ENCODE assay signal across 8 cellular contexts in the genomic region with DNA sequence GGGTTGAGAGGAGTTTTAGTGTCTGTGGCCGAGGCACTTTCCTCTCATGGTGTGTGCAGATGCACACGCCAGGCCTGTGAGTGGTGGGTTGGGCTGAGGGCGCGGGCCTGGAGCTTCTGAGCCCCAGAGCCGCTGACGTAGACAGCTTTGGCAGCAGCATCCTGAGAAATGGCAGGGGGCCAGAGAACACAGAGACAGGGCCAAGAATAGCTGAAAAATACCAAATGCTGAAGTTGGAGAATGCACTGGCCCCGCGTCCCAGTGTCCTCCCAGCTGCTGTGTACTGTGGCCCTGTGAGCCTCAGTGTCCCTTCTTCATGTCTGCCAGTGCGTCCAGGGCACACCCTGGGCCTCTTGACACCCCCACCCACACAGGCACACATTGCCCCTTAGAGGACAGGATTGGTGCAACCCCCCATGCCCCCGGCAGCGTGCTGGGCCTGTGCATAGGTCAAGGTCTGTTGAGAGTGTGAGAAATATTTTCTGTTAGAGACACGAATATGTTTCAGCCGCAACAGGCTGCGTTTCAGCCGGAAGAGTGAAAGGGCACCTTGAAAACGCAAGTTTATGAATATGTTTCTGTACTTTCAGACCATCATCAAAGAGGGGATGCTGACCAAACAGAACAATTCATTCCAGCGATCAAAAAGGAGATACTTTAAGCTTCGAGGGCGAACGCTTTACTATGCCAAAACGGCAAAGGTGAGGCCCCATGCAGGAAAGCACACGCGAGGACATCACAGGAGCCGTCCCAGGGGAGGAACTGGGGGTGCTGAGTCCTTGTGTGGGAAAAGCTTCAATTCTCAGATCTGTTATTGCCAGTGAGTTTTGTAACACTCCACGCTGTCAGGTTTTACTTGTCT. TPM values are rescaled to one million over a fixed set of nuclear protein-coding genes. Genes with fewer than 3 reads are reported as not detected.
A peak's percentile ranks its signal among the peaks of the same experiment; 100 is the strongest.
DNase-seq lines count a peak whose midpoint lies in the region; TF ChIP-seq lines count a peak whose summit lies in the region.

No MANE protein-coding gene starts in this region.

- peaks cover 0 to 11% (median 0%) of the 10 kb centered on the region in 11 experiments; a peak in 6 of 22 replicates for H3K9me3 ChIP-seq in BLaER1 treated with 17β-estradiol and CSF1 and Interleukin-3, amounts not matched to agents 10 nM and 100 nM (replicated peaks in 1 of 11)
- no peaks in the 10 kb centered on the region for H3K9me3 ChIP-seq in parathyroid adenoma (ENCODE audit: control insufficient read depth, low read length)

- H3K4me3 ChIP-seq in BLaER1 treated with 17β-estradiol and CSF1 and Interleukin-3, amounts not matched to agents 10 nM and 100 nM: peak overlapping the region in 2 of 10 experiments; percentile 43 to 44; a peak in 2 of 20 replicates
- no peak overlapping the region for H3K4me3 ChIP-seq in fibroblast of villous mesenchyme (ENCODE audit: low read depth, low read length)
- H3K4me3 ChIP-seq in parathyroid adenoma (ENCODE audit: low read depth, low read length): no peak overlapping the region

- H3K27ac Mint-ChIP-seq in activated T-helper 2 cell treated with anti-CD3 and anti-CD28 coated beads, Interferon-gamma antibody, Interleukin-2, Interleukin-4, amounts not matched to agents 10 μg/mL and 5 μg/mL and 100 μg/mL, durations not matched to agents 14 hours and 24 hours and 36 hours: no peak overlapping the region

- H4K20me1 ChIP-seq in BLaER1 treated with 17β-estradiol and CSF1 and Interleukin-3, amounts not matched to agents 10 nM and 100 nM: peaks cover 49 to 100% (median 96%) of the 10 kb centered on the region in 11 experiments; a peak in 21 of 22 replicates

- no peaks in the 10 kb centered on the region for H3K9me3 Mint-ChIP-seq in activated T-helper 2 cell treated with anti-CD3 and anti-CD28 coated beads, Interferon-gamma antibody, Interleukin-2, Interleukin-4, amounts not matched to agents 10 μg/mL and 5 μg/mL and 100 μg/mL, durations not matched to agents 14 hours and 24 hours and 36 hours

- no peaks in the 10 kb centered on the region for H3K27me3 ChIP-seq in BLaER1 treated with 17β-estradiol and CSF1 and Interleukin-3, amounts not matched to agents 10 nM and 100 nM
- no peaks in the 10 kb centered on the region for H3K27me3 ChIP-seq in parathyroid adenoma (ENCODE audit: control insufficient read depth, insufficient read depth, low read length)

- peak overlapping the region in 7 of 11 experiments; percentile 2 to 74 (median 24); a peak in 7 of 22 replicates for H3K27ac ChIP-seq in BLaER1 treated with 17β-estradiol and CSF1 and Interleukin-3, amounts not matched to agents 10 nM and 100 nM
- peak overlapping the region; percentile 65 for H3K27ac ChIP-seq in parathyroid adenoma

- H2AFZ ChIP-seq in parathyroid adenoma: peak overlapping the region; percentile 75

- peaks cover 40% of the 10 kb centered on the region for H3K4me1 Mint-ChIP-seq in activated T-helper 2 cell treated with anti-CD3 and anti-CD28 coated beads, Interferon-gamma antibody, Interleukin-2, Interleukin-4, amounts not matched to agents 10 μg/mL and 5 μg/mL and 100 μg/mL, durations not matched to agents 14 hours and 24 hours and 36 hours (ENCODE audit: low read depth)

- TF ChIP-seq CTCF in fibroblast of villous mesenchyme (IDR thresholded peaks at IDR 0.05; ENCODE audit: insufficient read depth, low read depth, low read length) (no peak), parathyroid adenoma (IDR thresholded peaks at IDR 0.05) (no peak), GM10266 (IDR thresholded peaks at IDR 0.05; ENCODE audit: control insufficient read depth, insufficient read depth, low read depth, missing control alignments) (no peak)

- H3K36me3 ChIP-seq in BLaER1 treated with 17β-estradiol and CSF1 and Interleukin-3, amounts not matched to agents 10 nM and 100 nM: peaks cover 41 to 91% (median 72%) of the 10 kb centered on the region in 11 experiments
- no peaks in the 10 kb centered on the region for H3K36me3 ChIP-seq in parathyroid adenoma (ENCODE audit: control insufficient read depth, insufficient read depth, low read length)

- H3K9ac ChIP-seq in BLaER1 treated with 17β-estradiol and CSF1 and Interleukin-3, amounts not matched to agents 10 nM and 100 nM: peak overlapping the region in 8 of 11 experiments; percentile 2 to 70 (median 33); a peak in 10 of 22 replicates
- H3K9ac ChIP-seq in parathyroid adenoma: no peak overlapping the region

- DNase-seq in SHP77 (lab: John Stamatoyannopoulos, UW) (peak; percentile 86 to 87), fibroblast of villous mesenchyme (ENCODE audit: low read depth) (peak; percentile 97), GM10266 (ENCODE audit: extremely low spot score) (no peak), NCI-H345 treated with DMSO at 0.1 percent for 48 hours (lab: John Stamatoyannopoulos, UW; ENCODE audit: unreplicated experiment) (no peak), NOMO-1 treated with dmso at 0.1 percent for 144 hours (lab: John Stamatoyannopoulos, UW; ENCODE audit: unreplicated experiment) (no peak)
- no peak for DNase-seq in activated T-helper 2 cell treated with anti-CD3 and anti-CD28 coated beads, Interferon-gamma antibody, Interleukin-2, Interleukin-4, amounts not matched to agents 10 μg/mL and 5 μg/mL and 100 μg/mL, durations not matched to agents 14 hours and 24 hours and 36 hours (ENCODE audit: low spot score)

- H3K27me3 Mint-ChIP-seq in activated T-helper 2 cell treated with anti-CD3 and anti-CD28 coated beads, Interferon-gamma antibody, Interleukin-2, Interleukin-4, amounts not matched to agents 10 μg/mL and 5 μg/mL and 100 μg/mL, durations not matched to agents 14 hours and 24 hours and 36 hours (ENCODE audit: low read depth): no peaks in the 10 kb centered on the region

- peak overlapping the region; percentile 73 to 97 (median 91) for H3K4me2 ChIP-seq in BLaER1 treated with 17β-estradiol and CSF1 and Interleukin-3, amounts not matched to agents 10 nM and 100 nM
- peak overlapping the region; percentile 18 for H3K4me2 ChIP-seq in parathyroid adenoma (ENCODE audit: low read length)

- peaks cover 52 to 74% (median 55%) of the 10 kb centered on the region in 10 experiments for H3K4me1 ChIP-seq in BLaER1 treated with 17β-estradiol and CSF1 and Interleukin-3, amounts not matched to agents 10 nM and 100 nM
- H3K4me1 ChIP-seq in parathyroid adenoma: peaks cover 11% of the 10 kb centered on the region

- H3K4me3 Mint-ChIP-seq in activated T-helper 2 cell treated with anti-CD3 and anti-CD28 coated beads, Interferon-gamma antibody, Interleukin-2, Interleukin-4, amounts not matched to agents 10 μg/mL and 5 μg/mL and 100 μg/mL, durations not matched to agents 14 hours and 24 hours and 36 hours (ENCODE audit: low read depth): no peak overlapping the region

- H3K36me3 Mint-ChIP-seq in activated T-helper 2 cell treated with anti-CD3 and anti-CD28 coated beads, Interferon-gamma antibody, Interleukin-2, Interleukin-4, amounts not matched to agents 10 μg/mL and 5 μg/mL and 100 μg/mL, durations not matched to agents 14 hours and 24 hours and 36 hours (ENCODE audit: low read depth): peaks cover 31% of the 10 kb centered on the region

- H3K79me2 ChIP-seq in parathyroid adenoma: no peaks in the 10 kb centered on the region

- intact Hi-C loops in activated T-helper 2 cell treated with anti-CD3 and anti-CD28 coated beads, Interferon-gamma antibody, Interleukin-2, Interleukin-4, amounts not matched to agents 10 μg/mL and 5 μg/mL and 100 μg/mL, durations not matched to agents 14 hours and 24 hours and 36 hours (cut with micrococcal nuclease): loop anchor here (2.0 to 10.0 kb wide), 2 partner anchors 57 kb away; no protein-coding TSS in a partner anchor

RNA-seq across cellular contexts. Expression of a gene that starts 33.6 kb away (rescaled TPM):
- total RNA-seq in fibroblast of villous mesenchyme: 10.0 and 16.0 TPM in 2 replicates
- total RNA-seq in activated T-helper 2 cell treated with anti-CD3 and anti-CD28 coated beads, Interferon-gamma antibody, Interleukin-2, Interleukin-4, amounts not matched to agents 10 μg/mL and 5 μg/mL and 100 μg/mL, durations not matched to agents 14 hours and 24 hours and 36 hours: 52.3 and 58.3 TPM in 2 replicates

Comparison
In these comparisons a context has a peak if more than half of its experiments do, and no peak if none do; other contexts are left out.
1. DNase-seq: peak in SHP77 (2 of 2) and fibroblast of villous mesenchyme (single experiment); none in GM10266 (single experiment), NCI-H345 treated with DMSO at 0.1 percent for 48 hours (single experiment), NOMO-1 treated with dmso at 0.1 percent for 144 hours (single experiment) and activated T-helper 2 cell treated with anti-CD3 and anti-CD28 coated beads, Interferon-gamma antibody, Interleukin-2, Interleukin-4, amounts not matched to agents 10 μg/mL and 5 μg/mL and 100 μg/mL, durations not matched to agents 14 hours and 24 hours and 36 hours (single experiment).